Comparison of ENCODE assay signal across 17 cellular contexts in genomic region chr12:80567391-80567790, GRCh38.
DNase-seq lines count a peak whose midpoint lies in the region; ATAC-seq and TF ChIP-seq lines count a peak whose summit lies in the region.
"Had no signal": no experiment of that assay in that cellular context is flagged by ENCODE, and none has a peak within 500 bp of the region (broad histone marks: within the 10 kb centered on the region; RNA-seq: fewer than 3 reads in every experiment).

No MANE protein-coding gene starts in this region.

- no peak overlapping the region for H3K4me3 Mint-ChIP-seq in chondrocyte (ENCODE audit: unreplicated experiment)
- H3K4me3 Mint-ChIP-seq in nephron: no peak overlapping the region
- no peak overlapping the region for H3K4me3 Mint-ChIP-seq in activated CD4-positive, alpha-beta memory T cell treated with anti-CD3 and anti-CD28 coated beads for 36 hours
- H3K4me3 Mint-ChIP-seq: activated CD4-positive, alpha-beta T cell treated with anti-CD3 and anti-CD28 coated beads for 36 hours had no signal

- H3K27me3 ChIP-seq in tibial nerve: no peaks in the 10 kb centered on the region
- H3K27me3 ChIP-seq: SJSA1, spleen, testis had no signal

- intact Hi-C loops in mucosa of descending colon (cut with DNase I, micrococcal nuclease): no loop called here
- intact Hi-C loops in activated CD4-positive, alpha-beta memory T cell treated with anti-CD3 and anti-CD28 coated beads for 36 hours (cut with micrococcal nuclease): no loop called here

- H3K9me3 Mint-ChIP-seq in chondrocyte (ENCODE audit: low read depth): peaks cover 14% of the 10 kb centered on the region
- H3K9me3 Mint-ChIP-seq in nephron: peaks cover 16% of the 10 kb centered on the region
- peaks cover 20% of the 10 kb centered on the region for H3K9me3 Mint-ChIP-seq in activated CD4-positive, alpha-beta memory T cell treated with anti-CD3 and anti-CD28 coated beads for 36 hours

- no peak for TF ChIP-seq POLR2A in tibial nerve (IDR thresholded peaks at IDR 0.05)

- H3K27me3 Mint-ChIP-seq in chondrocyte (ENCODE audit: low read depth) (no peaks in the 10 kb centered on the region), nephron (ENCODE audit: low read depth) (no peaks in the 10 kb centered on the region)
- no peaks in the 10 kb centered on the region for H3K27me3 Mint-ChIP-seq in activated CD4-positive, alpha-beta memory T cell treated with anti-CD3 and anti-CD28 coated beads for 36 hours
- H3K27me3 Mint-ChIP-seq: activated CD4-positive, alpha-beta T cell treated with anti-CD3 and anti-CD28 coated beads for 36 hours had no signal

- H3K4me3 ChIP-seq in tibial nerve (no peak overlapping the region), mucosa of descending colon (no peak overlapping the region)
- H3K4me3 ChIP-seq: SJSA1, spleen, testis had no signal

- POLR2A ChIA-PET in activated CD4-positive, alpha-beta memory T cell treated with anti-CD3 and anti-CD28 coated beads for 36 hours (lab: Charles Lee): no interaction called here

- H3K9me3 ChIP-seq in tibial nerve (peaks cover 0 to 8% (median 3%) of the 10 kb centered on the region in 4 donors), mucosa of descending colon (peaks cover 2% of the 10 kb centered on the region)
- H3K9me3 ChIP-seq: SJSA1, testis had no signal

- CTCF ChIA-PET in activated CD4-positive, alpha-beta memory T cell treated with anti-CD3 and anti-CD28 coated beads for 36 hours (lab: Charles Lee): no interaction called here

- no peak for TF ChIP-seq EP300 in tibial nerve (IDR thresholded peaks at IDR 0.05)

- DNase-seq in ELR (ENCODE audit: low read depth): peak; percentile 34
- DNase-seq in NOMO-1 treated with DMSO at 0.1 percent for 48 hours (lab: John Stamatoyannopoulos, UW; ENCODE audit: unreplicated experiment): peak; percentile 96
- no peak for DNase-seq in chondrocyte (ENCODE audit: low spot score)
- no peak for DNase-seq in tibial nerve (ENCODE audit: low spot score in 2 of 2)
- DNase-seq in effector CD4-positive, alpha-beta T cell: no peak
- DNase-seq in mucosa of descending colon: no peak
- no peak for DNase-seq in activated CD4-positive, alpha-beta memory T cell treated with anti-CD3 and anti-CD28 coated beads for 36 hours
- DNase-seq: activated CD4-positive, alpha-beta T cell treated with anti-CD3 and anti-CD28 coated beads for 36 hours; activated gamma-delta T cell treated with Interleukin-2 at 50 U/mL for 16 hours; H7; NCI-H1694 treated with DMSO at 0.1 percent for 48 hours; NCI-H446 treated with DMSO at 0.1 percent for 48 hours; posterior cingulate gyrus; spleen; testis had no signal

- no peak for TF ChIP-seq CTCF in chondrocyte (IDR thresholded peaks at IDR 0.05)
- no peak for TF ChIP-seq CTCF in nephron (IDR thresholded peaks at IDR 0.05; ENCODE audit: unreplicated experiment in 3 of 3)
- no peak for TF ChIP-seq CTCF in tibial nerve (IDR thresholded peaks at IDR 0.05)
- TF ChIP-seq CTCF in mucosa of descending colon (IDR thresholded peaks at IDR 0.05): no peak

- H3K4me1 Mint-ChIP-seq in chondrocyte (ENCODE audit: low read depth) (peaks cover 31% of the 10 kb centered on the region), nephron (peaks cover 20% of the 10 kb centered on the region)
- H3K4me1 Mint-ChIP-seq in activated CD4-positive, alpha-beta memory T cell treated with anti-CD3 and anti-CD28 coated beads for 36 hours (ENCODE audit: low read depth): no peaks in the 10 kb centered on the region
- H3K4me1 Mint-ChIP-seq: activated CD4-positive, alpha-beta T cell treated with anti-CD3 and anti-CD28 coated beads for 36 hours had no signal

- no peaks in the 10 kb centered on the region for H3K36me3 Mint-ChIP-seq in chondrocyte (ENCODE audit: low read depth)
- H3K36me3 Mint-ChIP-seq in nephron (ENCODE audit: low read depth): peaks cover 9% of the 10 kb centered on the region
- H3K36me3 Mint-ChIP-seq in activated CD4-positive, alpha-beta memory T cell treated with anti-CD3 and anti-CD28 coated beads for 36 hours: no peaks in the 10 kb centered on the region

- H3K27ac Mint-ChIP-seq in chondrocyte (ENCODE audit: unreplicated experiment) (peak overlapping the region; percentile 74), nephron (peak overlapping the region; percentile 26 to 55 (median 43))
- no peak overlapping the region for H3K27ac Mint-ChIP-seq in activated CD4-positive, alpha-beta memory T cell treated with anti-CD3 and anti-CD28 coated beads for 36 hours
- H3K27ac Mint-ChIP-seq: activated CD4-positive, alpha-beta T cell treated with anti-CD3 and anti-CD28 coated beads for 36 hours had no signal

- no peak overlapping the region for H3K27ac ChIP-seq in tibial nerve
- H3K27ac ChIP-seq: SJSA1, spleen, testis had no signal

- no peak for ATAC-seq in mucosa of descending colon
- ATAC-seq: activated CD4-positive, alpha-beta T cell treated with anti-CD3 and anti-CD28 coated beads for 36 hours had no signal

- H3K36me3 ChIP-seq in tibial nerve (no peaks in the 10 kb centered on the region), mucosa of descending colon (ENCODE audit: low read depth) (no peaks in the 10 kb centered on the region)
- H3K36me3 ChIP-seq: SJSA1, spleen had no signal

- H3K4me1 ChIP-seq in tibial nerve (no peaks in the 10 kb centered on the region), mucosa of descending colon (ENCODE audit: low read depth) (no peaks in the 10 kb centered on the region)
- H3K4me1 ChIP-seq: SJSA1, spleen, testis had no signal

Comparison
In these comparisons a context has a peak if more than half of its experiments do, and no peak if none do; other contexts are left out.
1. DNase-seq: peak in ELR (single experiment) and NOMO-1 treated with DMSO at 0.1 percent for 48 hours (single experiment); none in chondrocyte (single experiment), tibial nerve (0 of 2), effector CD4-positive, alpha-beta T cell (single experiment), mucosa of descending colon (0 of 3) and activated CD4-positive, alpha-beta memory T cell treated with anti-CD3 and anti-CD28 coated beads for 36 hours (single experiment).